9 cellular contexts compared by ENCODE assay signal in the genomic region with DNA sequence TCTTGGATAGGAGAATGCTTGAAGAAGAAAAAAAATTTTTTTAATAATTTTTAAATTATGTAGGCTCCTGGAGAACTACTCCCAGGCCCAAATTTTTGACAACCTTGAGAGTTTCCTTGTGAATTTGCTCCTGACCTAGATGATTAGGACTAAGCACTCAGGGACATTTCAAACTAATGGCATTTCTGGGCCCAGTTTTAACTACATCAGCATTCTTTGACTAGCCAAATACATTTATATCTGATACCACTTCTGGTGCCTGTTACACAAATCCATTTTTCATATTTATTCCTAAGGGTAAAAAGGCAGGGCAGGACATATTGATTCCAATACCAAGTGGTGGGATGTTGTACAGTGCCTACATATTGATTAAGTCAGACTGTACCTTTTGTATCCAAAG.
"Had no signal": no experiment of that assay in that cellular context is flagged by ENCODE, and none has a peak within 500 bp of the region (broad histone marks: within the 10 kb centered on the region; RNA-seq: fewer than 3 reads in every experiment).

No MANE protein-coding gene starts in this region.

- FAIRE-seq: HTR-8/SVneo had no signal

- ATAC-seq: HCT116 had no signal

- H3K4me2 ChIP-seq: KMS-11 had no signal

- H3K4me1 ChIP-seq: HAP-1 had no signal

- H2AFZ ChIP-seq: GM23248 had no signal

- H3K27ac Mint-ChIP-seq: HFFc6 had no signal

- DNase-seq: GM23248, GOT3, H7, HFFc6, KBM-7 had no signal

- H3K4me3 Mint-ChIP-seq: HFFc6 had no signal

- H3K27ac ChIP-seq: GM23248, KMS-11 had no signal

- H3K36me3 ChIP-seq: HAP-1 had no signal

- H3K9ac ChIP-seq: GM23248, KMS-11 had no signal

- H3K9me3 Mint-ChIP-seq: HFFc6 had no signal

- H3K4me3 ChIP-seq: GM23248, HAP-1 had no signal

- H3K9me3 ChIP-seq: HAP-1 had no signal
